Comparison of ENCODE assay signal across 7 cellular contexts in the genomic region with DNA sequence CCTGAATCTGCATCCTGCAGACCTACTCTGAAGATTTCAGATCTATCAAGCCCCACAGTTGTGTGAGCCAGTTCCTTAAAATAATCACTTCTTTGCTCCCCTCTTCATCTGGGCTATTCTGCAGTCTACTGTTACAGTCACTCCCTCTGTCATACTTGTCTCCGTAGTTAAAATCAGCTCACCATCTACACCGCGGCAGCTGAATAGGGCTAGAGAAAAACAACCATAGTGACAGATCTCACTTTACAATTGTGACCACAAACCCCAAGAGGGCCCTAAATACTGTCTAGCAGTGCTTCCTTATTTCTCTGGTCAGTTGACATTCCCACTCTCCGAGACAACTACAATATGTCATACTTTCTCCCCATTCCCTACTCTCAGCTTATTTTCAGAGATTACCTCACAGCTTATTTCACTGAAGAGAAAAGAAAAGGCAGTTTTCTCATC. TPM values are rescaled to one million over a fixed set of nuclear protein-coding genes. Genes with fewer than 3 reads are reported as not detected.
DNase-seq lines count a peak whose midpoint lies in the region; ATAC-seq, FAIRE-seq and TF ChIP-seq lines count a peak whose summit lies in the region.

No MANE protein-coding gene starts in this region.

- DNase-seq in GM19239 (ENCODE audit: insufficient read length, low spot score) (no peak), SK-N-MC (ENCODE audit: low read depth, low spot score) (no peak), psoas muscle (no peak), dorsolateral prefrontal cortex (no peak), NCI-H2196 (lab: John Stamatoyannopoulos, UW; ENCODE audit: unreplicated experiment) (no peak)

- TF ChIP-seq CTCF in psoas muscle (IDR thresholded peaks at IDR 0.05) (no peak), dorsolateral prefrontal cortex (IDR thresholded peaks at IDR 0.05 in 54 of 56, conservative IDR thresholded peaks at IDR 0.05 in 2 of 56; ENCODE audit: low read depth in 1 of 56, partially characterized antibody in 56 of 56) (no peak)

- H3K9me3 ChIP-seq in SK-N-MC (ENCODE audit: low read depth, low read length) (0 out of 2 replicates have a peak, but pooled peaks cover 3% of the 10 kb centered on the region), psoas muscle (peaks cover 3% of the 10 kb centered on the region)

- no peak for TF ChIP-seq POLR2A in GM18505 (IDR thresholded peaks at IDR 0.05; ENCODE audit: borderline replicate concordance, extremely low read depth, insufficient read depth, insufficient read length)

- peak; percentile 73 for ATAC-seq in HG02973 (IDR thresholded peaks at IDR 0.05; ENCODE audit: unreplicated experiment)
- peak; percentile 85 to 92 (median 86) for ATAC-seq in psoas muscle
- no peak for ATAC-seq in GM18505 (IDR thresholded peaks at IDR 0.05; ENCODE audit: unreplicated experiment)

- peak overlapping the region; percentile 28; the same call in 1 of the 2 replicates for H3K27ac ChIP-seq in SK-N-MC
- H3K27ac ChIP-seq in psoas muscle = peak overlapping the region; percentile 65
- H3K27ac ChIP-seq in dorsolateral prefrontal cortex = peak overlapping the region in 6 of 59 donors; percentile 3 to 49 (median 22)

- no peak overlapping the region for H3K9ac ChIP-seq in SK-N-MC (ENCODE audit: insufficient read length)

- H3K4me3 ChIP-seq in SK-N-MC = no peak overlapping the region
- H3K4me3 ChIP-seq in psoas muscle = peak overlapping the region; percentile 35
- peak overlapping the region in 4 of 59 donors; percentile 2 to 32 (median 10) for H3K4me3 ChIP-seq in dorsolateral prefrontal cortex

- intact Hi-C loops in psoas muscle (cut with DNase I) = loop anchor here in 1 of 2 donors (10.0 kb wide), 1 partner anchor 319 kb away; no protein-coding TSS in a partner anchor
- intact Hi-C loops in dorsolateral prefrontal cortex (cut with DNase I) = no loop called here

- H3K27me3 ChIP-seq in psoas muscle (ENCODE audit: insufficient read depth in 3 of 3, low read length in 2 of 3) (no peaks in the 10 kb centered on the region), dorsolateral prefrontal cortex (no peaks in the 10 kb centered on the region)

- FAIRE-seq in GM19239 (lab: Jason Lieb, UNC) = peak; percentile 89

- peaks cover 8% of the 10 kb centered on the region; the same call in 1 of the 2 replicates for H3K36me3 ChIP-seq in SK-N-MC (ENCODE audit: insufficient read depth, low read length)
- no peaks in the 10 kb centered on the region for H3K36me3 ChIP-seq in psoas muscle (ENCODE audit: insufficient read depth in 1 of 2, low read depth in 1 of 2)

- H3K4me1 ChIP-seq in psoas muscle = peaks cover 30% of the 10 kb centered on the region

- WGBS in psoas muscle, 3 donors = 14 to 25% (median 19%) methylated on average over 4 of the region's 4 CpGs

RNA-seq across cellular contexts. Expression of gene DESI2, which starts 12.9 kb away (rescaled TPM):
- 10 to 100 TPM; 18.3 to 20.1 (median 19.6) TPM for total RNA-seq in psoas muscle
- polyA plus RNA-seq in psoas muscle = 10 to 100 TPM; 10.9 to 43.3 (median 14.5) TPM
- 10 to 100 TPM in 107 of 120 experiments, 1 to 10 TPM in 13; 8.3 to 17.4 (median 11.9) TPM for total RNA-seq in dorsolateral prefrontal cortex
